In genomic region chr14:36662543-36663403, GRCh38 we compare ENCODE assay signal across 7 cellular contexts. TPM values are rescaled to one million over a fixed set of nuclear protein-coding genes. Genes with fewer than 3 reads are reported as not detected.
A peak's percentile ranks its signal among the peaks of the same experiment; 100 is the strongest.
DNase-seq lines count a peak whose midpoint lies in the region; ATAC-seq and TF ChIP-seq lines count a peak whose summit lies in the region.

No MANE protein-coding gene starts in this region.

- DNase-seq in GM23338 (ENCODE audit: low spot score) (peak; percentile 77), NCI-H69 (lab: John Stamatoyannopoulos, UW) (peak; percentile 81), sciatic nerve (ENCODE audit: low spot score) (peak; percentile 71), HCEC 1CT (no peak), T1000 (lab: John Stamatoyannopoulos, UW) (no peak)
- DNase-seq in activated effector memory CD4-positive, alpha-beta T cell treated with Interleukin-2 at 50 U/mL for 16 hours: no peak

- H3K27ac Mint-ChIP-seq in GM23338: no peak overlapping the region

- ATAC-seq in GM23338: peak; percentile 3
- ATAC-seq in sciatic nerve: peak; percentile 48

- no peaks in the 10 kb centered on the region for H3K79me2 ChIP-seq in GM23338 (replicated peaks; ENCODE audit: insufficient read depth)

- 0 out of 4 replicates have a peak, but pooled peaks of 1 of the 2 experiments have one; percentile 10 for TF ChIP-seq CTCF in GM23338 (conservative IDR thresholded peaks at IDR 0.05; ENCODE audit: low read depth in 2 of 2)

- H3K4me2 ChIP-seq in GM23338: peak overlapping the region; percentile 92

- H3K36me3 ChIP-seq in GM23338 (ENCODE audit: insufficient read depth) (no peaks in the 10 kb centered on the region), esophagus (ENCODE audit: control insufficient read depth in 2 of 2, insufficient read depth in 2 of 2, low read length in 1 of 2) (peaks cover 0 to 26% of the 10 kb centered on the region in 2 donors)

- no peaks in the 10 kb centered on the region for H3K9me2 ChIP-seq in GM23338 (ENCODE audit: insufficient read depth)

- peaks cover 39% of the 10 kb centered on the region for H4K20me1 ChIP-seq in GM23338 (replicated peaks; ENCODE audit: insufficient read depth)

- H3K27me3 Mint-ChIP-seq in GM23338 (ENCODE audit: insufficient read depth, low read depth, poor library complexity): peaks cover 99% of the 10 kb centered on the region

- H3K4me3 Mint-ChIP-seq in GM23338: peak overlapping the region; percentile 72

- H2AFZ ChIP-seq in GM23338: peak overlapping the region; percentile 89

- H3K4me3 ChIP-seq in GM23338 (peak overlapping the region; percentile 56), esophagus (ENCODE audit: low read depth in 1 of 2, low read length in 2 of 2) (peak overlapping the region; percentile 90 to 95)

- peaks cover 34% of the 10 kb centered on the region for H3F3A ChIP-seq in GM23338 (replicated peaks; ENCODE audit: low read depth)

- H3K4me1 ChIP-seq in GM23338 (ENCODE audit: insufficient read depth) (peaks cover 59% of the 10 kb centered on the region), esophagus (ENCODE audit: control insufficient read depth in 2 of 2, insufficient read depth in 2 of 2, low read length in 1 of 2) (peaks cover 3 to 7% of the 10 kb centered on the region in 2 donors)

- peaks cover 0 to 4% of the 10 kb centered on the region in 2 donors for H3K9me3 ChIP-seq in esophagus (ENCODE audit: control insufficient read depth in 2 of 2, insufficient read depth in 1 of 2, low read depth in 1 of 2, low read length in 1 of 2)

- intact Hi-C loops in sciatic nerve (cut with DNase I): no loop called here

- peaks cover 54% of the 10 kb centered on the region for H3K4me1 Mint-ChIP-seq in GM23338

- WGBS in esophagus, 2 donors: 5% methylated on average over 70 to 71 of the region's 71 CpGs

- H3K9me3 Mint-ChIP-seq in GM23338: no peaks in the 10 kb centered on the region; the same call in 2 of the 3 replicates

- H3K27me3 ChIP-seq in GM23338 (ENCODE audit: insufficient read depth) (peaks cover 96% of the 10 kb centered on the region), esophagus (ENCODE audit: control insufficient read depth in 1 of 2, insufficient read depth in 2 of 2, low read length in 2 of 2) (peaks cover 0 to 7% of the 10 kb centered on the region in 2 donors)

- no peak overlapping the region for H3K27ac ChIP-seq in GM23338 (ENCODE audit: low read depth)
- H3K27ac ChIP-seq in esophagus (ENCODE audit: low read depth in 2 of 2, low read length in 1 of 2): peak overlapping the region; percentile 90 to 98

- H3K36me3 Mint-ChIP-seq in GM23338 (ENCODE audit: low read depth): no peaks in the 10 kb centered on the region; the same call in 2 of the 3 replicates

TF ChIP-seq in GM23338, 12 proteins besides CTCF, POLR2A, EP300 and RAD21 (continues in another document):
- TF ChIP-seq ZNF114 (CRISPR knock-in tag; IDR thresholded peaks at IDR 0.05) (no peak), ETS1 (IDR thresholded peaks at IDR 0.05) (no peak), REST (IDR thresholded peaks at IDR 0.05; ENCODE audit: unreplicated experiment) (no peak), JUNB (IDR thresholded peaks at IDR 0.05; ENCODE audit: unreplicated experiment) (no peak), ZNF331 (CRISPR knock-in tag; IDR thresholded peaks at IDR 0.05; ENCODE audit: low read depth) (no peak), EZH2 (IDR thresholded peaks at IDR 0.05; ENCODE audit: low read depth, unreplicated experiment) (peak; percentile 99), ZNF462 (CRISPR knock-in tag; IDR thresholded peaks at IDR 0.05) (no peak)

RNA-seq across cellular contexts. Expression of gene PAX9, which starts 1.1 kb away (rescaled TPM):
- not detected in 2 replicates for total RNA-seq in GM23338 (2014; rRNA removed; shearing (Covaris generic))
- 0.37 and 0.74 TPM in 2 replicates for polyA plus RNA-seq in GM23338 (2016; fragmentation: Nextera tagmentation; extraction: Ambion mirVana)
- polyA plus RNA-seq in esophagus: 10 to 100 TPM; 51.9 to 78.7 TPM
- 5.3 TPM for total RNA-seq in sciatic nerve

Comparison
In these comparisons a context has a peak if more than half of its experiments do, and no peak if none do; other contexts are left out.
1. DNase-seq: peak in GM23338 (single experiment), NCI-H69 (single experiment) and sciatic nerve (single experiment); none in HCEC 1CT (single experiment), activated effector memory CD4-positive, alpha-beta T cell treated with Interleukin-2 at 50 U/mL for 16 hours (single experiment) and T1000 (single experiment).